In the genomic region with DNA sequence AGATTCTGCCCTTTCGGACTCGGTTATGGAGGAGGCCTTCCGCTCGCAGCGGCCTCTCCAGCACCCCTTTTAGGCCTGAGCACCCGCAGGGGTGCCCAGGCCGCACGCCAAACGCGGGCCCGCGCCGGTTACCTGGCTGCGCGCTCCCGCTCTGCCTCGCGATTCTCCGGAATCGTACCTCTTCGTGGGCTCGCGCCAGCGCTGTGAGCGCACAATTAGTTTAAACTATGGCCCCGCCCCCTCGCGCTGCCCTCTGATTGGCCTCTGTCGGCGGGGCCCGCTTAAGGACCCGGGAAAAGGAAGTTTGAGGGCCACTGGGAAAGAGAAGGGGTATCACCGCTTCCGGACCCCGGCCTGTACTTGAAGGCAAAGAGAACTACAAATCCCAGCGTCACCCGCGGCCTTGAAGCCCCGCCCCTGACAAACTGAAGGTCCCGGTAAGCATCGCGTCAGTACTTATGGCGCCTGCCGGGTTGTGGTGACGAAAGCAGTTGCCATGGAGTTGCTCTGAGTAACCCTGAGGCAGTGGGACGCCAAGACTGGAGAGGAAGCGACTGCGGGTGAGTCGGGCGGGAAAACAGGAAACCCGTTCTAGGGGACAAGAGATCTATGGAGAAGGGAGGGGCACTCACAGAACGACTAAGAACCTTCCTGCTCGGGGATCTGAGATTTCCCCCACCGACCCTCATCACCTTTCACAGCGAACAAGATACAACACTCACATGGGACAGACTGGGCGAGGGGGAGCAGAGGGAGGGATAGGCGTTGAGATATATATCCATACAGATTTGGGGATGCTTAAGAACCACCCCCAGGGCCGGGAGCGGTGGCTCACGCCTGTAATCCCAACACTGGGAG, we compare ENCODE assay signal across 8 cellular contexts. TPM values are rescaled to one million over a fixed set of nuclear protein-coding genes. Genes with fewer than 3 reads are reported as not detected.
DNase-seq lines count a peak whose midpoint lies in the region; ATAC-seq, FAIRE-seq and TF ChIP-seq lines count a peak whose summit lies in the region.

A gene with protein sequence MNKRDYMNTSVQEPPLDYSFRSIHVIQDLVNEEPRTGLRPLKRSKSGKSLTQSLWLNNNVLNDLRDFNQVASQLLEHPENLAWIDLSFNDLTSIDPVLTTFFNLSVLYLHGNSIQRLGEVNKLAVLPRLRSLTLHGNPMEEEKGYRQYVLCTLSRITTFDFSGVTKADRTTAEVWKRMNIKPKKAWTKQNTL (plus strand): TSS at position 525 of the 858 bp plus-strand sequence. CDS start 8,234 bp downstream, outside the sequence.
A gene with protein sequence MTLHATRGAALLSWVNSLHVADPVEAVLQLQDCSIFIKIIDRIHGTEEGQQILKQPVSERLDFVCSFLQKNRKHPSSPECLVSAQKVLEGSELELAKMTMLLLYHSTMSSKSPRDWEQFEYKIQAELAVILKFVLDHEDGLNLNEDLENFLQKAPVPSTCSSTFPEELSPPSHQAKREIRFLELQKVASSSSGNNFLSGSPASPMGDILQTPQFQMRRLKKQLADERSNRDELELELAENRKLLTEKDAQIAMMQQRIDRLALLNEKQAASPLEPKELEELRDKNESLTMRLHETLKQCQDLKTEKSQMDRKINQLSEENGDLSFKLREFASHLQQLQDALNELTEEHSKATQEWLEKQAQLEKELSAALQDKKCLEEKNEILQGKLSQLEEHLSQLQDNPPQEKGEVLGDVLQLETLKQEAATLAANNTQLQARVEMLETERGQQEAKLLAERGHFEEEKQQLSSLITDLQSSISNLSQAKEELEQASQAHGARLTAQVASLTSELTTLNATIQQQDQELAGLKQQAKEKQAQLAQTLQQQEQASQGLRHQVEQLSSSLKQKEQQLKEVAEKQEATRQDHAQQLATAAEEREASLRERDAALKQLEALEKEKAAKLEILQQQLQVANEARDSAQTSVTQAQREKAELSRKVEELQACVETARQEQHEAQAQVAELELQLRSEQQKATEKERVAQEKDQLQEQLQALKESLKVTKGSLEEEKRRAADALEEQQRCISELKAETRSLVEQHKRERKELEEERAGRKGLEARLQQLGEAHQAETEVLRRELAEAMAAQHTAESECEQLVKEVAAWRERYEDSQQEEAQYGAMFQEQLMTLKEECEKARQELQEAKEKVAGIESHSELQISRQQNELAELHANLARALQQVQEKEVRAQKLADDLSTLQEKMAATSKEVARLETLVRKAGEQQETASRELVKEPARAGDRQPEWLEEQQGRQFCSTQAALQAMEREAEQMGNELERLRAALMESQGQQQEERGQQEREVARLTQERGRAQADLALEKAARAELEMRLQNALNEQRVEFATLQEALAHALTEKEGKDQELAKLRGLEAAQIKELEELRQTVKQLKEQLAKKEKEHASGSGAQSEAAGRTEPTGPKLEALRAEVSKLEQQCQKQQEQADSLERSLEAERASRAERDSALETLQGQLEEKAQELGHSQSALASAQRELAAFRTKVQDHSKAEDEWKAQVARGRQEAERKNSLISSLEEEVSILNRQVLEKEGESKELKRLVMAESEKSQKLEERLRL (N-terminal part only) (minus strand): TSS at position 217 of the 858 bp plus-strand sequence. CDS start 44,599 bp downstream, outside the sequence.

- peaks cover 17% of the 10 kb centered on the region for H3K36me3 Mint-ChIP-seq in activated T-helper 2 cell treated with anti-CD3 and anti-CD28 coated beads, Interferon-gamma antibody, Interleukin-2, Interleukin-4, amounts not matched to agents 10 μg/mL and 5 μg/mL and 100 μg/mL, durations not matched to agents 14 hours and 24 hours and 36 hours (ENCODE audit: low read depth)
- H3K36me3 Mint-ChIP-seq in naive thymus-derived CD8-positive, alpha-beta T cell: peaks cover 0 to 12% (median 3%) of the 10 kb centered on the region in 3 donors
- peaks cover 7% of the 10 kb centered on the region in 2 donors for H3K36me3 Mint-ChIP-seq in stimulated activated naive B cell treated with anti-CD40 and anti-IgM and Interleukin-4, amounts not matched to agents 10 μg/mL and 1 μg/mL and 100 μg/mL, for 72 hours

- H3K4me1 Mint-ChIP-seq in activated T-helper 2 cell treated with anti-CD3 and anti-CD28 coated beads, Interferon-gamma antibody, Interleukin-2, Interleukin-4, amounts not matched to agents 10 μg/mL and 5 μg/mL and 100 μg/mL, durations not matched to agents 14 hours and 24 hours and 36 hours (ENCODE audit: low read depth): peaks cover 39% of the 10 kb centered on the region
- H3K4me1 Mint-ChIP-seq in naive thymus-derived CD8-positive, alpha-beta T cell: peaks cover 25 to 55% (median 44%) of the 10 kb centered on the region in 4 donors
- H3K4me1 Mint-ChIP-seq in stimulated activated naive B cell treated with anti-CD40 and anti-IgM and Interleukin-4, amounts not matched to agents 10 μg/mL and 1 μg/mL and 100 μg/mL, for 72 hours: peaks cover 27 to 48% of the 10 kb centered on the region in 2 donors

- peak; percentile 89 to 92 for ATAC-seq in naive thymus-derived CD8-positive, alpha-beta T cell
- peak; percentile 94 to 96 for ATAC-seq in stimulated activated naive B cell treated with anti-CD40 and anti-IgM and Interleukin-4, amounts not matched to agents 10 μg/mL and 1 μg/mL and 100 μg/mL, for 72 hours (replicated peaks)

- peak; percentile 56 for TF ChIP-seq POLR2A in H54 (IDR thresholded peaks at IDR 0.05; ENCODE audit: low read depth, low read length)

- peak within 1 kb of the TSS; percentile 92 for H3K27ac Mint-ChIP-seq in activated T-helper 2 cell treated with anti-CD3 and anti-CD28 coated beads, Interferon-gamma antibody, Interleukin-2, Interleukin-4, amounts not matched to agents 10 μg/mL and 5 μg/mL and 100 μg/mL, durations not matched to agents 14 hours and 24 hours and 36 hours
- H3K27ac Mint-ChIP-seq in naive thymus-derived CD8-positive, alpha-beta T cell: peak within 1 kb of the TSS; percentile 95 to 100 (median 98)
- H3K27ac Mint-ChIP-seq in stimulated activated naive B cell treated with anti-CD40 and anti-IgM and Interleukin-4, amounts not matched to agents 10 μg/mL and 1 μg/mL and 100 μg/mL, for 72 hours: peak within 1 kb of the TSS; percentile 95

- intact Hi-C loops in activated T-helper 2 cell treated with anti-CD3 and anti-CD28 coated beads, Interferon-gamma antibody, Interleukin-2, Interleukin-4, amounts not matched to agents 10 μg/mL and 5 μg/mL and 100 μg/mL, durations not matched to agents 14 hours and 24 hours and 36 hours (cut with micrococcal nuclease): loop anchor here (1.0 to 2.0 kb wide), 7 partner anchors 23 to 354 kb away; a partner anchor contains a TSS

- no peak for TF ChIP-seq CTCF in RWPE1 (conservative IDR thresholded peaks at IDR 0.05; ENCODE audit: low read depth)

- H3K9me3 Mint-ChIP-seq in activated T-helper 2 cell treated with anti-CD3 and anti-CD28 coated beads, Interferon-gamma antibody, Interleukin-2, Interleukin-4, amounts not matched to agents 10 μg/mL and 5 μg/mL and 100 μg/mL, durations not matched to agents 14 hours and 24 hours and 36 hours: no peaks in the 10 kb centered on the region
- H3K9me3 Mint-ChIP-seq in naive thymus-derived CD8-positive, alpha-beta T cell: no peaks in the 10 kb centered on the region
- H3K9me3 Mint-ChIP-seq in stimulated activated naive B cell treated with anti-CD40 and anti-IgM and Interleukin-4, amounts not matched to agents 10 μg/mL and 1 μg/mL and 100 μg/mL, for 72 hours: no peaks in the 10 kb centered on the region

- H3K27me3 Mint-ChIP-seq in activated T-helper 2 cell treated with anti-CD3 and anti-CD28 coated beads, Interferon-gamma antibody, Interleukin-2, Interleukin-4, amounts not matched to agents 10 μg/mL and 5 μg/mL and 100 μg/mL, durations not matched to agents 14 hours and 24 hours and 36 hours (ENCODE audit: low read depth): no peaks in the 10 kb centered on the region
- H3K27me3 Mint-ChIP-seq in naive thymus-derived CD8-positive, alpha-beta T cell: no peaks in the 10 kb centered on the region
- no peaks in the 10 kb centered on the region for H3K27me3 Mint-ChIP-seq in stimulated activated naive B cell treated with anti-CD40 and anti-IgM and Interleukin-4, amounts not matched to agents 10 μg/mL and 1 μg/mL and 100 μg/mL, for 72 hours

- H3K27ac ChIP-seq in RWPE1: peak within 1 kb of the TSS; percentile 89

- CTCF ChIA-PET in RWPE1 (lab: Yijun Ruan, JAX): interaction anchor here (1.1 to 1.2 kb wide), 2 partner anchors 39 to 55 kb away, joined by 3 to 7 read pairs; no protein-coding TSS in a partner anchor

- FAIRE-seq in H54 (lab: Jason Lieb, UNC): peak; percentile 96

- POLR2A ChIA-PET in RWPE1 (lab: Yijun Ruan, JAX; ENCODE audit: low non-redundant PET): interaction anchor here (0.8 kb wide), 1 partner anchor 66 kb away, joined by 7 read pairs; no protein-coding TSS in a partner anchor
- POLR2A ChIA-PET in naive thymus-derived CD8-positive, alpha-beta T cell (lab: Charles Lee): interaction anchor here (1.0 to 4.6 kb wide), 4 partner anchors 32 to 41 kb away, joined by 4 to 56 read pairs (median 7); a partner anchor contains a TSS

- peak within 1 kb of the TSS; percentile 90 for H3K4me3 Mint-ChIP-seq in activated T-helper 2 cell treated with anti-CD3 and anti-CD28 coated beads, Interferon-gamma antibody, Interleukin-2, Interleukin-4, amounts not matched to agents 10 μg/mL and 5 μg/mL and 100 μg/mL, durations not matched to agents 14 hours and 24 hours and 36 hours (ENCODE audit: low read depth)
- peak within 1 kb of the TSS; percentile 88 to 100 (median 92) for H3K4me3 Mint-ChIP-seq in naive thymus-derived CD8-positive, alpha-beta T cell
- peak within 1 kb of the TSS; percentile 99 for H3K4me3 Mint-ChIP-seq in stimulated activated naive B cell treated with anti-CD40 and anti-IgM and Interleukin-4, amounts not matched to agents 10 μg/mL and 1 μg/mL and 100 μg/mL, for 72 hours

- DNase-seq in ELF-1 (ENCODE audit: low read depth, low spot score) (peak; percentile 100), H54 (ENCODE audit: insufficient read length, low spot score) (peak; percentile 87), LoVo (ENCODE audit: low spot score) (peak; percentile 100), RWPE1 (ENCODE audit: low spot score) (peak; percentile 96), fibroblast of peridontal ligament (ENCODE audit: extremely low read depth) (peak; percentile 100)
- peak; percentile 99 for DNase-seq in activated T-helper 2 cell treated with anti-CD3 and anti-CD28 coated beads, Interferon-gamma antibody, Interleukin-2, Interleukin-4, amounts not matched to agents 10 μg/mL and 5 μg/mL and 100 μg/mL, durations not matched to agents 14 hours and 24 hours and 36 hours (ENCODE audit: low spot score)
- DNase-seq in naive thymus-derived CD8-positive, alpha-beta T cell: peak; percentile 89 to 100 (median 99)
- peak; percentile 99 for DNase-seq in stimulated activated naive B cell treated with anti-CD40 and anti-IgM and Interleukin-4, amounts not matched to agents 10 μg/mL and 1 μg/mL and 100 μg/mL, for 72 hours

RNA-seq across cellular contexts. Expression of the first gene that starts in this region (rescaled TPM):
- total RNA-seq in activated T-helper 2 cell treated with anti-CD3 and anti-CD28 coated beads, Interferon-gamma antibody, Interleukin-2, Interleukin-4, amounts not matched to agents 10 μg/mL and 5 μg/mL and 100 μg/mL, durations not matched to agents 14 hours and 24 hours and 36 hours: 7.9 and 9.2 TPM in 2 replicates
- total RNA-seq in naive thymus-derived CD8-positive, alpha-beta T cell: 1 to 10 TPM; 5.0 to 6.6 TPM
- polyA plus RNA-seq in naive thymus-derived CD8-positive, alpha-beta T cell: 1 to 10 TPM; 1.5 to 3.1 (median 2.5) TPM

RNA-seq across cellular contexts. Expression of the second gene that starts in this region (rescaled TPM):
- total RNA-seq in activated T-helper 2 cell treated with anti-CD3 and anti-CD28 coated beads, Interferon-gamma antibody, Interleukin-2, Interleukin-4, amounts not matched to agents 10 μg/mL and 5 μg/mL and 100 μg/mL, durations not matched to agents 14 hours and 24 hours and 36 hours: 162 and 174 TPM in 2 replicates
- total RNA-seq in naive thymus-derived CD8-positive, alpha-beta T cell: 100 to 1,000 TPM; 436 to 442 TPM
- 100 to 1,000 TPM in 1 of 3 donors, 10 to 100 TPM in 2; 12.0 to 119 (median 30.6) TPM for polyA plus RNA-seq in naive thymus-derived CD8-positive, alpha-beta T cell

Comparison
In these comparisons a context has a peak if more than half of its experiments do, and no peak if none do; other contexts are left out.
1. Peak in every context shown above with its lines: DNase-seq, ATAC-seq and H3K27ac ChIP-seq.